8 cellular contexts compared by ENCODE assay signal in genomic region chr6:42963855-42964605, GRCh38. TPM values are rescaled to one million over a fixed set of nuclear protein-coding genes. Genes with fewer than 3 reads are reported as not detected.
A peak's percentile ranks its signal among the peaks of the same experiment; 100 is the strongest.
DNase-seq lines count a peak whose midpoint lies in the region; ATAC-seq, FAIRE-seq and TF ChIP-seq lines count a peak whose summit lies in the region.

No MANE protein-coding gene starts in this region.

- H3F3A ChIP-seq in SU-DHL-6 (ENCODE audit: insufficient read depth): no peaks in the 10 kb centered on the region

- H3K27me3 ChIP-seq in HL-60 (ENCODE audit: insufficient read depth, poor library complexity, severe bottlenecking): no peaks in the 10 kb centered on the region
- H3K27me3 ChIP-seq in SU-DHL-6 (ENCODE audit: low read length): no peaks in the 10 kb centered on the region
- H3K27me3 ChIP-seq in gastroesophageal sphincter: no peaks in the 10 kb centered on the region
- H3K27me3 ChIP-seq in left ventricle myocardium inferior (ENCODE audit: low read depth): no peaks in the 10 kb centered on the region

- TF ChIP-seq CTCF in D721Med (IDR thresholded peaks at IDR 0.05; ENCODE audit: insufficient read depth, missing control alignments) (peak; percentile 53), HL-60 (IDR thresholded peaks at IDR 0.05; ENCODE audit: insufficient read depth, low read length) (peak; percentile 5), SU-DHL-6 (IDR thresholded peaks at IDR 0.05; ENCODE audit: insufficient read depth, low read length, poor library complexity, severe bottlenecking) (peak; percentile 14), gastroesophageal sphincter (IDR thresholded peaks at IDR 0.05) (peak in 1 of 4 experiments; percentile 24), left ventricle myocardium inferior (IDR thresholded peaks at IDR 0.05; ENCODE audit: borderline replicate concordance) (no peak)

- 60 to 83% methylated on average over 1 to 2 of the region's 9 CpGs for WGBS in gastroesophageal sphincter (ENCODE audit: low coverage in 1 of 2), 2 donors

- H3K9me2 ChIP-seq in SU-DHL-6 (replicated peaks; ENCODE audit: insufficient read depth, low read length): no peaks in the 10 kb centered on the region

- H3K9ac ChIP-seq in SU-DHL-6 (ENCODE audit: low read length): no peak overlapping the region

- ATAC-seq in HG03095 (IDR thresholded peaks at IDR 0.05; ENCODE audit: unreplicated experiment) (no peak), gastroesophageal sphincter (no peak)

- no peaks in the 10 kb centered on the region for H3K9me3 ChIP-seq in SU-DHL-6 (ENCODE audit: insufficient read depth, low read length)
- no peaks in the 10 kb centered on the region for H3K9me3 ChIP-seq in gastroesophageal sphincter
- no peaks in the 10 kb centered on the region for H3K9me3 ChIP-seq in left ventricle myocardium inferior (replicated peaks)

- peaks cover 0 to 24% (median 8%) of the 10 kb centered on the region in 3 donors for H3K4me1 ChIP-seq in gastroesophageal sphincter
- peaks cover 17% of the 10 kb centered on the region for H3K4me1 ChIP-seq in left ventricle myocardium inferior

- no peak for TF ChIP-seq POLR2A in gastroesophageal sphincter (IDR thresholded peaks at IDR 0.05)

- no peak for TF ChIP-seq EP300 in gastroesophageal sphincter (IDR thresholded peaks at IDR 0.05)

- intact Hi-C loops in left ventricle myocardium inferior (cut with micrococcal nuclease): no loop called here

- H3K27ac ChIP-seq in HL-60 (replicated peaks) (no peak overlapping the region), SU-DHL-6 (ENCODE audit: low read depth, low read length) (no peak overlapping the region), gastroesophageal sphincter (no peak overlapping the region), left ventricle myocardium inferior (replicated peaks) (no peak overlapping the region)

- no peak overlapping the region for H2AFZ ChIP-seq in SU-DHL-6 (ENCODE audit: low read depth, low read length, severe bottlenecking)

- peak; percentile 50 for DNase-seq in D721Med (ENCODE audit: insufficient read length, low spot score)
- peak in 1 of 2 experiments; percentile 51 for DNase-seq in HL-60 (ENCODE audit: low read depth in 1 of 2, low spot score in 1 of 2)
- DNase-seq in fibroblast of the conjunctiva (ENCODE audit: low read depth): peak; percentile 34
- no peak for DNase-seq in left ventricle myocardium inferior
- no peak for DNase-seq in NCI-H1105 treated with DMSO at 0.1 percent for 48 hours (lab: John Stamatoyannopoulos, UW)

- no peak overlapping the region for H3K4me2 ChIP-seq in SU-DHL-6 (ENCODE audit: low read depth, low read length, poor library complexity, severe bottlenecking)

- H3K79me2 ChIP-seq in SU-DHL-6 (ENCODE audit: insufficient read depth, low read length): no peaks in the 10 kb centered on the region

- H4K20me1 ChIP-seq in SU-DHL-6 (ENCODE audit: low read depth, low read length): no peaks in the 10 kb centered on the region

- H3K4me3 ChIP-seq in HL-60 (replicated peaks; ENCODE audit: insufficient read depth, low read length) (no peak overlapping the region), SU-DHL-6 (ENCODE audit: insufficient read depth, low read length, poor library complexity, severe bottlenecking) (no peak overlapping the region), gastroesophageal sphincter (no peak overlapping the region), left ventricle myocardium inferior (no peak overlapping the region)

- H3K36me3 ChIP-seq in SU-DHL-6 (ENCODE audit: low read length): no peaks in the 10 kb centered on the region
- H3K36me3 ChIP-seq in gastroesophageal sphincter: peaks cover 0 to 71% of the 10 kb centered on the region in 2 donors
- peaks cover 65% of the 10 kb centered on the region for H3K36me3 ChIP-seq in left ventricle myocardium inferior

- FAIRE-seq in D721Med (lab: Jason Lieb, UNC): no peak

RNA-seq across cellular contexts. Expression of gene GNMT, which starts 3.5 kb away (rescaled TPM):
- total RNA-seq in gastroesophageal sphincter: 1 to 10 TPM in 3 of 4 donors, not detected in 1; 2.6 to 3.6 (median 2.6) TPM
- 0.77 TPM for total RNA-seq in left ventricle myocardium inferior

RNA-seq across cellular contexts. Expression of gene PEX6, which starts 15.0 kb away (rescaled TPM):
- 10 to 100 TPM in 3 of 4 donors, 1 to 10 TPM in 1; 9.8 to 23.5 (median 21.2) TPM for total RNA-seq in gastroesophageal sphincter
- total RNA-seq in left ventricle myocardium inferior: 28.9 TPM

RNA-seq across cellular contexts. Expression of gene PPP2R5D, which starts 20.3 kb away (rescaled TPM):
- 10 to 100 TPM; 30.0 to 45.1 (median 36.3) TPM for total RNA-seq in gastroesophageal sphincter
- total RNA-seq in left ventricle myocardium inferior: 32.7 TPM

RNA-seq across cellular contexts. Expression of gene CNPY3, which starts 34.8 kb away (rescaled TPM):
- total RNA-seq in gastroesophageal sphincter (10 to 100 TPM; 23.3 to 37.9 (median 36.8) TPM), left ventricle myocardium inferior (20.1 TPM)

RNA-seq across cellular contexts. Expression of gene PTCRA, which starts 48.2 kb away (rescaled TPM):
- not detected for total RNA-seq in gastroesophageal sphincter
- not detected for total RNA-seq in left ventricle myocardium inferior

Comparison
In these comparisons a context has a peak if more than half of its experiments do, and no peak if none do; other contexts are left out.
1. DNase-seq: peak in D721Med (single experiment) and fibroblast of the conjunctiva (single experiment); none in left ventricle myocardium inferior (single experiment) and NCI-H1105 treated with DMSO at 0.1 percent for 48 hours (single experiment).